Comparison of ENCODE assay signal across 1 cellular context in genomic region chr19:33311326-33311682, GRCh38.
TF ChIP-seq lines count a peak whose summit lies in the region.

No MANE protein-coding gene starts in this region.

TF ChIP-seq in HepG2, 621 proteins besides CTCF, POLR2A, EP300 and RAD21 (continued from another document and continues in another):
- TF ChIP-seq ZNF318 (CRISPR knock-in tag; IDR thresholded peaks at IDR 0.05) (no peak), ZMYM3 (CRISPR knock-in tag; IDR thresholded peaks at IDR 0.05) (peak; percentile 61), THRA (CRISPR knock-in tag; IDR thresholded peaks at IDR 0.05; ENCODE audit: borderline replicate concordance) (0 out of 2 replicates have a peak, but pooled peaks have one; percentile 18), ZNF121 (CRISPR knock-in tag; IDR thresholded peaks at IDR 0.05) (peak; percentile 16; the same call in 1 of the 2 replicates), ZNF224 (CRISPR knock-in tag; IDR thresholded peaks at IDR 0.05) (no peak), ZBTB39 (CRISPR knock-in tag; IDR thresholded peaks at IDR 0.05) (no peak), ZNF766 (CRISPR knock-in tag; IDR thresholded peaks at IDR 0.05; ENCODE audit: borderline replicate concordance) (no peak), NR2F6 (IDR thresholded peaks at IDR 0.05) (0 out of 2 replicates have a peak, but pooled peaks have one; percentile 17), NR2F6 (CRISPR knock-in tag; IDR thresholded peaks at IDR 0.05) (no peak), PATZ1 (CRISPR knock-in tag; IDR thresholded peaks at IDR 0.05) (peak; percentile 65), ZSCAN22 (CRISPR knock-in tag; IDR thresholded peaks at IDR 0.05) (no peak), E2F1 (CRISPR knock-in tag; IDR thresholded peaks at IDR 0.05) (no peak), SMYD3 (CRISPR knock-in tag; IDR thresholded peaks at IDR 0.05) (no peak), TCF7L2 (IDR thresholded peaks at IDR 0.05; ENCODE audit: low read depth, low read length) (no peak), ADNP (CRISPR knock-in tag; IDR thresholded peaks at IDR 0.05) (0 out of 2 replicates have a peak, but pooled peaks have one; percentile 32), THAP9 (CRISPR knock-in tag; IDR thresholded peaks at IDR 0.05; ENCODE audit: borderline replicate concordance) (no peak), NFYC (CRISPR knock-in tag; IDR thresholded peaks at IDR 0.05) (no peak), ERF (CRISPR knock-in tag; IDR thresholded peaks at IDR 0.05) (no peak), RCOR2 (CRISPR knock-in tag; IDR thresholded peaks at IDR 0.05) (peak; percentile 21; the same call in 1 of the 2 replicates), STAG1 (CRISPR knock-in tag; IDR thresholded peaks at IDR 0.05) (peak; percentile 74), ZNF124 (CRISPR knock-in tag; IDR thresholded peaks at IDR 0.05) (no peak)
- TF ChIP-seq, protein P1, sequence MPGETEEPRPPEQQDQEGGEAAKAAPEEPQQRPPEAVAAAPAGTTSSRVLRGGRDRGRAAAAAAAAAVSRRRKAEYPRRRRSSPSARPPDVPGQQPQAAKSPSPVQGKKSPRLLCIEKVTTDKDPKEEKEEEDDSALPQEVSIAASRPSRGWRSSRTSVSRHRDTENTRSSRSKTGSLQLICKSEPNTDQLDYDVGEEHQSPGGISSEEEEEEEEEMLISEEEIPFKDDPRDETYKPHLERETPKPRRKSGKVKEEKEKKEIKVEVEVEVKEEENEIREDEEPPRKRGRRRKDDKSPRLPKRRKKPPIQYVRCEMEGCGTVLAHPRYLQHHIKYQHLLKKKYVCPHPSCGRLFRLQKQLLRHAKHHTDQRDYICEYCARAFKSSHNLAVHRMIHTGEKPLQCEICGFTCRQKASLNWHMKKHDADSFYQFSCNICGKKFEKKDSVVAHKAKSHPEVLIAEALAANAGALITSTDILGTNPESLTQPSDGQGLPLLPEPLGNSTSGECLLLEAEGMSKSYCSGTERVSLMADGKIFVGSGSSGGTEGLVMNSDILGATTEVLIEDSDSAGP (CRISPR knock-in tag; IDR thresholded peaks at IDR 0.05; ENCODE audit: borderline replicate concordance), result peak; percentile 31; the same call in 1 of the 2 replicates
- TF ChIP-seq, protein P2, sequence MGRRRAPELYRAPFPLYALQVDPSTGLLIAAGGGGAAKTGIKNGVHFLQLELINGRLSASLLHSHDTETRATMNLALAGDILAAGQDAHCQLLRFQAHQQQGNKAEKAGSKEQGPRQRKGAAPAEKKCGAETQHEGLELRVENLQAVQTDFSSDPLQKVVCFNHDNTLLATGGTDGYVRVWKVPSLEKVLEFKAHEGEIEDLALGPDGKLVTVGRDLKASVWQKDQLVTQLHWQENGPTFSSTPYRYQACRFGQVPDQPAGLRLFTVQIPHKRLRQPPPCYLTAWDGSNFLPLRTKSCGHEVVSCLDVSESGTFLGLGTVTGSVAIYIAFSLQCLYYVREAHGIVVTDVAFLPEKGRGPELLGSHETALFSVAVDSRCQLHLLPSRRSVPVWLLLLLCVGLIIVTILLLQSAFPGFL (CRISPR knock-in tag; IDR thresholded peaks at IDR 0.05), result no peak
- TF ChIP-seq, protein P3, sequence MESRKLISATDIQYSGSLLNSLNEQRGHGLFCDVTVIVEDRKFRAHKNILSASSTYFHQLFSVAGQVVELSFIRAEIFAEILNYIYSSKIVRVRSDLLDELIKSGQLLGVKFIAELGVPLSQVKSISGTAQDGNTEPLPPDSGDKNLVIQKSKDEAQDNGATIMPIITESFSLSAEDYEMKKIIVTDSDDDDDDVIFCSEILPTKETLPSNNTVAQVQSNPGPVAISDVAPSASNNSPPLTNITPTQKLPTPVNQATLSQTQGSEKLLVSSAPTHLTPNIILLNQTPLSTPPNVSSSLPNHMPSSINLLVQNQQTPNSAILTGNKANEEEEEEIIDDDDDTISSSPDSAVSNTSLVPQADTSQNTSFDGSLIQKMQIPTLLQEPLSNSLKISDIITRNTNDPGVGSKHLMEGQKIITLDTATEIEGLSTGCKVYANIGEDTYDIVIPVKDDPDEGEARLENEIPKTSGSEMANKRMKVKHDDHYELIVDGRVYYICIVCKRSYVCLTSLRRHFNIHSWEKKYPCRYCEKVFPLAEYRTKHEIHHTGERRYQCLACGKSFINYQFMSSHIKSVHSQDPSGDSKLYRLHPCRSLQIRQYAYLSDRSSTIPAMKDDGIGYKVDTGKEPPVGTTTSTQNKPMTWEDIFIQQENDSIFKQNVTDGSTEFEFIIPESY (CRISPR knock-in tag; IDR thresholded peaks at IDR 0.05), result peak; percentile 73
